In genomic region chr17:42132941-42133340, GRCh38 we compare ENCODE assay signal across 8 cellular contexts. TPM values are rescaled to one million over a fixed set of nuclear protein-coding genes. Genes with fewer than 3 reads are reported as not detected.
A peak's percentile ranks its signal among the peaks of the same experiment; 100 is the strongest.
DNase-seq lines count a peak whose midpoint lies in the region; ATAC-seq lines count a peak whose summit lies in the region.

No MANE protein-coding gene starts in this region.

- H3K36me3 Mint-ChIP-seq in immature natural killer cell: peaks cover 4 to 11% (median 9%) of the 10 kb centered on the region in 3 donors

- peak overlapping the region; percentile 5 to 56 (median 45) for H3K4me3 Mint-ChIP-seq in immature natural killer cell
- peak overlapping the region; percentile 23 to 36 for H3K4me3 Mint-ChIP-seq in stimulated activated naive CD8-positive, alpha-beta T cell treated with anti-CD3 and anti-CD28 coated beads, Interleukin-15, amount 100 ng/mL, for 72 hours

- peaks cover 44 to 56% of the 10 kb centered on the region in 2 donors for H3K4me1 Mint-ChIP-seq in immature natural killer cell
- H3K4me1 Mint-ChIP-seq in stimulated activated naive CD8-positive, alpha-beta T cell treated with anti-CD3 and anti-CD28 coated beads, Interleukin-15, amount 100 ng/mL, for 72 hours: peaks cover 67% of the 10 kb centered on the region

- DNase-seq in AG08396 (ENCODE audit: low spot score) (peak; percentile 91), NCI-H2196 treated with DMSO at 0.1 percent for 48 hours (lab: John Stamatoyannopoulos, UW; ENCODE audit: unreplicated experiment) (peak; percentile 53), amniotic stem cell (lab: John Stamatoyannopoulos, UW) (peak; percentile 69), immature natural killer cell (peak in 1 of 3 donors; percentile 24), DMS 273 (lab: John Stamatoyannopoulos, UW; ENCODE audit: unreplicated experiment) (no peak)
- DNase-seq in stimulated activated naive CD8-positive, alpha-beta T cell treated with anti-CD3 and anti-CD28 coated beads, Interleukin-15, amount 100 ng/mL, for 72 hours: peak in 1 of 2 donors; percentile 52

- ATAC-seq in GM21381 (IDR thresholded peaks at IDR 0.05; ENCODE audit: unreplicated experiment) (peak; percentile 36), HG02852 (IDR thresholded peaks at IDR 0.05; ENCODE audit: unreplicated experiment) (no peak)
- ATAC-seq in stimulated activated naive CD8-positive, alpha-beta T cell treated with anti-CD3 and anti-CD28 coated beads, Interleukin-15, amount 100 ng/mL, for 72 hours: peak; percentile 86

- peaks cover 0 to 5% (median 2%) of the 10 kb centered on the region in 3 donors for H3K27me3 Mint-ChIP-seq in immature natural killer cell (ENCODE audit: low read depth in 3 of 3)
- H3K27me3 Mint-ChIP-seq in stimulated activated naive CD8-positive, alpha-beta T cell treated with anti-CD3 and anti-CD28 coated beads, Interleukin-15, amount 100 ng/mL, for 72 hours: no peaks in the 10 kb centered on the region

- no peaks in the 10 kb centered on the region for H3K9me3 Mint-ChIP-seq in immature natural killer cell
- no peaks in the 10 kb centered on the region for H3K9me3 Mint-ChIP-seq in stimulated activated naive CD8-positive, alpha-beta T cell treated with anti-CD3 and anti-CD28 coated beads, Interleukin-15, amount 100 ng/mL, for 72 hours

- peak overlapping the region; percentile 62 to 84 (median 74) for H3K27ac Mint-ChIP-seq in immature natural killer cell
- peak overlapping the region; percentile 68 to 88 for H3K27ac Mint-ChIP-seq in stimulated activated naive CD8-positive, alpha-beta T cell treated with anti-CD3 and anti-CD28 coated beads, Interleukin-15, amount 100 ng/mL, for 72 hours

RNA-seq across cellular contexts. Expression of gene HSPB9, which starts 10.3 kb away (rescaled TPM):
- polyA plus RNA-seq in immature natural killer cell: under 1 TPM in 1 of 3 donors, not detected in 2; 0.11 TPM

RNA-seq across cellular contexts. Expression of gene KAT2A, which starts 11.8 kb away (rescaled TPM):
- 1 to 10 TPM; 2.9 to 4.3 (median 3.5) TPM for polyA plus RNA-seq in immature natural killer cell

RNA-seq across cellular contexts. Expression of gene DHX58, which starts 20.4 kb away (rescaled TPM):
- 10 to 100 TPM in 1 of 3 donors, 1 to 10 TPM in 2; 3.0 to 14.3 (median 9.8) TPM for polyA plus RNA-seq in immature natural killer cell

RNA-seq across cellular contexts. Expression of gene RAB5C, which starts 21.8 kb away (rescaled TPM):
- polyA plus RNA-seq in immature natural killer cell: 100 to 1,000 TPM; 120 to 152 (median 133) TPM

RNA-seq across cellular contexts. Expression of gene ZNF385C, which starts 34.7 kb away (rescaled TPM):
- polyA plus RNA-seq in immature natural killer cell: under 1 TPM in 1 of 3 donors, not detected in 2; 0.44 TPM
